In genomic region chr3:129943020-129943419, GRCh38 we compare ENCODE assay signal across 20 cellular contexts. TPM values are rescaled to one million over a fixed set of nuclear protein-coding genes. Genes with fewer than 3 reads are reported as not detected.
"Had no signal": no experiment of that assay in that cellular context is flagged by ENCODE, and none has a peak within 500 bp of the region (broad histone marks: within the 10 kb centered on the region; RNA-seq: fewer than 3 reads in every experiment).

No MANE protein-coding gene starts in this region.

- H3K27me3 ChIP-seq: Peyer's patch, SJCRH30 had no signal

- H3K9me3 ChIP-seq: SJCRH30 had no signal

- H3K4me3 ChIP-seq: K562, Peyer's patch, SJCRH30 had no signal

- DNase-seq: MM.1S; NCI-H1048; NCI-H1436 treated with DMSO at 0.1 percent for 48 hours; NCI-H2029 treated with DMSO at 0.1 percent for 48 hours; NCI-H345; NCI-H446 treated with DMSO at 0.1 percent for 48 hours; NCI-H510A treated with DMSO at 0.1 percent for 48 hours; NK-92 treated with Interleukin-12 subunit alpha and Interleukin-12 subunit beta, amount 100 ng/mL, for 24 hours; PC-3; SHP77 treated with DMSO at 0.1 percent for 48 hours had no signal

- H3K4me3 Mint-ChIP-seq: IgD-negative memory B cell had no signal

- H3K27ac ChIP-seq: KMS-11, Peyer's patch, SJCRH30 had no signal

- H3K4me1 ChIP-seq: Peyer's patch, SJCRH30 had no signal

- H3K4me2 ChIP-seq: KMS-11 had no signal

- H3K36me3 ChIP-seq: Peyer's patch, SJCRH30 had no signal

- H3K36me3 Mint-ChIP-seq: IgD-negative memory B cell had no signal

- H3K9ac ChIP-seq: KMS-11 had no signal

- FAIRE-seq: K562 had no signal

RNA-seq across cellular contexts. Expression of gene TRH, which starts 31.5 kb away (rescaled TPM):
- total RNA-seq: HT-29, K562, M059J, OCI-LY7, PC-3, Peyer's patch, Right ventricle myocardium inferior, RPMI7951, SJCRH30 had no signal
- polyA plus RNA-seq: IgD-negative memory B cell, K562 had no signal
